In the genomic region with DNA sequence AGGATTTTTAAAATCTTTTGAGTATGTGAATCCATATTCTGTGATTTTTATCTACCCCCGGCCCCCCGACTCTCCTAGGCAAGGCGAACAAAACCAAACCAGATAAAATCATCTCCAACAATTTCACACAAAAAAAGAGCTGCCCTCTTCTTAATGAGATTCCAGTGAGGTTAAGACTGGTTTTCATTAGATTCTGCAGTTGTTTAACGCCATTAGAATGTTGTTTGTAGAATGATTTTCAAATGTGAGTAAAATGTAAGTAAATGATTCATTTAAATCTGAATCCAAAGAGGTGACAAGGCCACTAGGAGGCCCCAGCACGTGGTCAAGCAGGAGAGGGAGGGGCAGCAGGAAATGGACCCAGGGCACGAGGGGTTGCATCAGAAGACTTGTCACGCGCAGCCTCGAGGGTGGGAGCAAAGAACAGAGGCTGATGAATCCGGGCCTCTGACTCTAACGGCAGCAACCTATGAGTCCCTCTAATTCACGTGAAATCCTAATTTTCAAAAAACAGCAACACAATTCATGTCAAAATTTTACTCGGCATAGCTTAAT, we compare ENCODE assay signal across 1 cellular context.
TF ChIP-seq lines count a peak whose summit lies in the region.

No MANE protein-coding gene starts in this region.

TF ChIP-seq in WTC11, 78 proteins besides CTCF, POLR2A, EP300 and RAD21 (continued from another document):
- TF ChIP-seq FOXP1 (CRISPR knock-in tag; IDR thresholded peaks at IDR 0.05; ENCODE audit: borderline replicate concordance) (peak; percentile 66; the same call in 1 of the 2 replicates), EMX1 (CRISPR knock-in tag; IDR thresholded peaks at IDR 0.05) (no peak), GABPB1 (CRISPR knock-in tag; IDR thresholded peaks at IDR 0.05) (peak; percentile 97)
- TF ChIP-seq, protein P1, sequence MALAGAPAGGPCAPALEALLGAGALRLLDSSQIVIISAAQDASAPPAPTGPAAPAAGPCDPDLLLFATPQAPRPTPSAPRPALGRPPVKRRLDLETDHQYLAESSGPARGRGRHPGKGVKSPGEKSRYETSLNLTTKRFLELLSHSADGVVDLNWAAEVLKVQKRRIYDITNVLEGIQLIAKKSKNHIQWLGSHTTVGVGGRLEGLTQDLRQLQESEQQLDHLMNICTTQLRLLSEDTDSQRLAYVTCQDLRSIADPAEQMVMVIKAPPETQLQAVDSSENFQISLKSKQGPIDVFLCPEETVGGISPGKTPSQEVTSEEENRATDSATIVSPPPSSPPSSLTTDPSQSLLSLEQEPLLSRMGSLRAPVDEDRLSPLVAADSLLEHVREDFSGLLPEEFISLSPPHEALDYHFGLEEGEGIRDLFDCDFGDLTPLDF (CRISPR knock-in tag; IDR thresholded peaks at IDR 0.05) = peak; percentile 51; the same call in 1 of the 2 replicates
TF ChIP-seq in WTC11: peak in this region for 10.
